In the genomic region with DNA sequence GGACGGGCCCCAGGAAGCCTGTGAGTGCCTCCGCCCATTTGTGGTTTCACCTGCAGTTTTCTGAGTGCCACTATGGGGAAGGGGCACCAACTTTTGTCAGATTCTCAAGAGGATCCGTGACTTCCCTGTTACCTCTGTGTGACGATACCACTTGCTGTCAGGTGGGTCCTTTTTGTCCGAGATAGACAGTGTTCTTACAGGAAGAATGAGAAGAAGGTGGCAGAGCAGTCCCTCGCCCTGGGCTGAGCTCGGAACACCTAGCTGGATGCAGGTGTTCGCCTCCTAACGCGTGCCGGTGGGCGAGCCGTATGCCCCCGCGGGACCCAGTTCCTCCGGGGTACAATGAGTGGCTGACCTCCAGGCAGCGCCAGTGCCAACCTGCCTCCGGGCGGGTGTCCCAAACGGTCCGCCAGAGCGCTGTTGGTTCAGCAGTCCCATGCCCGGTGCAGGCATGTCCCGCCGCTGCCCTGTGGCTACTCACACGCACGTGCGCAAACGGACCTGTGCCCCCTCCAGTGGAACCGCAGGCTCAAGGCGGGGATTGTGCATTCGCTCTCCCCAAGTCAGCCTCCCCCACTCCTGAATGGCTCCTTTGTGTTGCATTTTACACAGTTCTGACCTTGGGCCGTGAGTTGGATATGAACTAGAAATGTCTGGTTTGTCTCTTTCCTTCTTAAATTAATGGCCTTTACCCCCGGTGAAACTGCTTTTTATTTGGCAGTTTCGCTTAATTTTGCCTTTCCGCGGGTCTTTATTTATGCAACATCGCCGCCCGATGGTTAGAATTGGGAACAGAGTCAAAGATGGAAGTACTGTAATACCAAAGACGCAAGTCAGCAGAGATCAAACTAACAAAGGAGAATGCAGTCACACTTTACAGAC, we compare ENCODE assay signal across 8 cellular contexts. TPM values are rescaled to one million over a fixed set of nuclear protein-coding genes. Genes with fewer than 3 reads are reported as not detected.
DNase-seq lines count a peak whose midpoint lies in the region; ATAC-seq and TF ChIP-seq lines count a peak whose summit lies in the region.

No MANE protein-coding gene starts in this region.

- H3F3A ChIP-seq in PC-3 (ENCODE audit: low read length, unreplicated experiment): no peaks in the 10 kb centered on the region

- peaks cover 22% of the 10 kb centered on the region; the same call in 1 of the 2 replicates for H4K20me1 ChIP-seq in PC-3 (ENCODE audit: low read length)

- H3K4me3 ChIP-seq in HUES64 (ENCODE audit: low read length) (peak overlapping the region; percentile 72), PC-3 (ENCODE audit: low read length) (peak overlapping the region; percentile 75), epithelial cell of proximal tubule (ENCODE audit: low read depth, low read length) (peak overlapping the region; percentile 66), mucosa of descending colon (no peak overlapping the region)

- in situ Hi-C loops in G401 (cut with HindIII; ENCODE audit: low sequenced_read_pairs): no loop called here

- intact Hi-C loops in PC-3 (cut with micrococcal nuclease): loop anchor here (1.0 to 2.0 kb wide), 6 partner anchors 28 to 362 kb away; partner anchors contain the start of gene NAT10
- intact Hi-C loops in mucosa of descending colon (cut with DNase I, micrococcal nuclease): loop anchor here in 1 of 2 donors (2.0 to 5.0 kb wide), 2 partner anchors 184 to 362 kb away; no protein-coding TSS in a partner anchor

- H3K4me1 ChIP-seq in HUES64 (ENCODE audit: insufficient read depth, low read length) (0 out of 2 replicates have a peak, but pooled peaks cover 9% of the 10 kb centered on the region), PC-3 (ENCODE audit: insufficient read depth, low read length) (peaks cover 24% of the 10 kb centered on the region), mucosa of descending colon (ENCODE audit: low read depth) (peaks cover 16% of the 10 kb centered on the region)

- H3K9me3 ChIP-seq in HUES64 (ENCODE audit: insufficient read depth, low read depth, low read length) (no peaks in the 10 kb centered on the region), PC-3 (ENCODE audit: low read length) (no peaks in the 10 kb centered on the region), mucosa of descending colon (no peaks in the 10 kb centered on the region)

- POLR2A ChIA-PET in PC-3 (lab: Charles Lee; ENCODE audit: unreplicated experiment): interaction anchor here (0.6 to 1.5 kb wide), 2 partner anchors 181 to 184 kb away, joined by 5 to 13 read pairs; no protein-coding TSS in a partner anchor

- DNase-seq in G401 (ENCODE audit: low spot score): peak; percentile 84
- peak; percentile 83 for DNase-seq in PC-3
- peak; percentile 53 for DNase-seq in activated T-cell treated with anti-CD3 and anti-CD28 coated beads for 48 hours (ENCODE audit: low read depth)
- DNase-seq in epithelial cell of proximal tubule (ENCODE audit: low read depth): no peak
- DNase-seq in mucosa of descending colon: peak; percentile 75 to 89 (median 84)
- peak; percentile 42 to 56 for DNase-seq in stimulated activated CD8-positive, alpha-beta memory T cell treated with anti-CD3 and anti-CD28 coated beads, Interleukin-4, amount 100 ng/mL, for 4 hours (ENCODE audit: low read depth in 2 of 2, low spot score in 1 of 2)
- DNase-seq in cortex of kidney (lab: John Stamatoyannopoulos, UW): no peak

- peak overlapping the region; percentile 83 for H2AFZ ChIP-seq in PC-3 (ENCODE audit: low read length)

- H3K27ac ChIP-seq in HUES64 (ENCODE audit: low read depth, low read length): peak overlapping the region; percentile 83
- peak overlapping the region; percentile 41 for H3K27ac ChIP-seq in PC-3 (ENCODE audit: low read length)

- no peaks in the 10 kb centered on the region for H3K9me2 ChIP-seq in PC-3 (replicated peaks; ENCODE audit: low read length)

- TF ChIP-seq CTCF in PC-3 (conservative IDR thresholded peaks at IDR 0.05; ENCODE audit: low read depth, low read length) (peak; percentile 99), epithelial cell of proximal tubule (conservative IDR thresholded peaks at IDR 0.05; ENCODE audit: low read depth, low read length) (peak; percentile 88), mucosa of descending colon (IDR thresholded peaks at IDR 0.05) (peak; percentile 49)

- CTCF ChIA-PET in PC-3 (lab: Charles Lee): interaction anchor here (0.6 to 1.9 kb wide), 3 partner anchors 107 to 185 kb away, joined by 5 to 29 read pairs (median 6); no protein-coding TSS in a partner anchor

- peak overlapping the region; percentile 93 for H3K4me2 ChIP-seq in PC-3 (ENCODE audit: low read length)

- H3K9ac ChIP-seq in HUES64 (ENCODE audit: low read depth, low read length) (peak overlapping the region; percentile 72), PC-3 (ENCODE audit: low read length) (peak overlapping the region; percentile 29)

- under 1% methylated on average over 41 of the region's 41 CpGs for WGBS in HUES64

- H3K79me2 ChIP-seq in PC-3 (ENCODE audit: low read length): peaks cover 28% of the 10 kb centered on the region

- BruUV-seq in PC-3 (replicated peaks; lab: Mats Ljungman, UMichigan): no TSS peak

- H3K27me3 ChIP-seq in HUES64 (ENCODE audit: insufficient read depth, low read length) (peaks cover 54% of the 10 kb centered on the region), PC-3 (ENCODE audit: low read length) (no peaks in the 10 kb centered on the region)

- ATAC-seq in PC-3: peak; percentile 21
- ATAC-seq in mucosa of descending colon: peak; percentile 34

- no peaks in the 10 kb centered on the region for H3K36me3 ChIP-seq in HUES64 (ENCODE audit: insufficient read depth, low read length)
- no peaks in the 10 kb centered on the region for H3K36me3 ChIP-seq in PC-3 (ENCODE audit: low read depth, low read length)
- H3K36me3 ChIP-seq in mucosa of descending colon (ENCODE audit: low read depth): no peaks in the 10 kb centered on the region

RNA-seq across cellular contexts. Expression of gene ABTB2, which starts 1.1 kb away (rescaled TPM):
- 1.8 and 2.9 TPM in 2 replicates for total RNA-seq in G401 (2014; rRNA removed; shearing (Covaris generic))
- polyA plus RNA-seq in HUES64 (2013, experiment 1 of 2): 7.3 TPM
- 8.0 TPM for polyA plus RNA-seq in HUES64 (2013, experiment 2 of 2)
- 5.2 and 10.0 TPM in 2 replicates for total RNA-seq in PC-3 (2014; rRNA removed)
- 14.1 and 17.6 TPM in 2 replicates for total RNA-seq in epithelial cell of proximal tubule
- total RNA-seq in mucosa of descending colon: 10 to 100 TPM; 12.8 to 16.8 (median 14.3) TPM

Comparison
In these comparisons a context has a peak if more than half of its experiments do, and no peak if none do; other contexts are left out.
1. DNase-seq: peak in G401 (single experiment), PC-3 (single experiment), activated T-cell treated with anti-CD3 and anti-CD28 coated beads for 48 hours (single experiment), mucosa of descending colon (3 of 3) and stimulated activated CD8-positive, alpha-beta memory T cell treated with anti-CD3 and anti-CD28 coated beads, Interleukin-4, amount 100 ng/mL, for 4 hours (2 of 2); none in epithelial cell of proximal tubule (single experiment) and cortex of kidney (single experiment).
2. CTCF ChIP-seq: peak in every context shown above with its lines; median percentile 99 in PC-3; 88 in epithelial cell of proximal tubule; 49 in mucosa of descending colon.